Comparison of ENCODE assay signal across 8 cellular contexts in genomic region chr7:113710310-113711106, GRCh38.
A peak's percentile ranks its signal among the peaks of the same experiment; 100 is the strongest.
DNase-seq lines count a peak whose midpoint lies in the region; ATAC-seq and TF ChIP-seq lines count a peak whose summit lies in the region.

No MANE protein-coding gene starts in this region.

- no peak overlapping the region for H3K27ac ChIP-seq in CD4-positive, CD25-positive, alpha-beta regulatory T cell (ENCODE audit: insufficient read depth, low read length, poor library complexity, severe bottlenecking)
- no peak overlapping the region for H3K27ac ChIP-seq in stomach

- no peaks in the 10 kb centered on the region for H3K36me3 ChIP-seq in CD4-positive, CD25-positive, alpha-beta regulatory T cell (ENCODE audit: control insufficient read depth, insufficient read depth, low read length)
- no peaks in the 10 kb centered on the region for H3K36me3 ChIP-seq in stomach

- H3K36me3 Mint-ChIP-seq in CD4-positive, CD25-positive, alpha-beta regulatory T cell, result no peaks in the 10 kb centered on the region

- H3K27me3 Mint-ChIP-seq in CD4-positive, CD25-positive, alpha-beta regulatory T cell, result no peaks in the 10 kb centered on the region

- TF ChIP-seq CTCF in choroid plexus epithelial cell (conservative IDR thresholded peaks at IDR 0.05; ENCODE audit: low read depth, low read length), result peak; percentile 93
- peak in 5 of 7 experiments; percentile 19 to 91 (median 87) for TF ChIP-seq CTCF in stomach (IDR thresholded peaks at IDR 0.05)

- no peak overlapping the region for H3K4me3 ChIP-seq in CD4-positive, CD25-positive, alpha-beta regulatory T cell (ENCODE audit: low read depth, low read length)
- no peak overlapping the region for H3K4me3 ChIP-seq in choroid plexus epithelial cell (ENCODE audit: low read depth, low read length)
- no peak overlapping the region for H3K4me3 ChIP-seq in stomach

- H3K27me3 ChIP-seq in CD4-positive, CD25-positive, alpha-beta regulatory T cell (ENCODE audit: control insufficient read depth, insufficient read depth, low read length), result no peaks in the 10 kb centered on the region
- H3K27me3 ChIP-seq in stomach, result no peaks in the 10 kb centered on the region

- no peaks in the 10 kb centered on the region for H3K4me1 ChIP-seq in CD4-positive, CD25-positive, alpha-beta regulatory T cell (ENCODE audit: control insufficient read depth, insufficient read depth, low read length, poor library complexity, severe bottlenecking)
- no peaks in the 10 kb centered on the region for H3K4me1 ChIP-seq in stomach

- H3K9me3 ChIP-seq in CD4-positive, CD25-positive, alpha-beta regulatory T cell (ENCODE audit: control insufficient read depth in 2 of 2, low read length in 2 of 2), result no peaks in the 10 kb centered on the region
- no peaks in the 10 kb centered on the region for H3K9me3 ChIP-seq in stomach

- intact Hi-C loops in stomach (cut with DNase I; ENCODE audit: low total_unique reads), result no loop called here

- peaks cover 0 to 4% (median 0%) of the 10 kb centered on the region in 7 donors for H3K9me3 Mint-ChIP-seq in CD4-positive, CD25-positive, alpha-beta regulatory T cell

- H3K4me3 Mint-ChIP-seq in CD4-positive, CD25-positive, alpha-beta regulatory T cell, result no peak overlapping the region

- no peak for TF ChIP-seq EP300 in stomach (IDR thresholded peaks at IDR 0.05)

- no peak overlapping the region for H3K27ac Mint-ChIP-seq in CD4-positive, CD25-positive, alpha-beta regulatory T cell

- DNase-seq in CD4-positive, CD25-positive, alpha-beta regulatory T cell, result peak; percentile 9 to 81 (median 53)
- peak; percentile 82 for DNase-seq in NCI-H1436 (lab: John Stamatoyannopoulos, UW)
- DNase-seq in choroid plexus epithelial cell (ENCODE audit: low read depth), result peak; percentile 95
- DNase-seq in left lobe of liver (ENCODE audit: low spot score), result no peak
- no peak for DNase-seq in stomach

- ATAC-seq in CD4-positive, CD25-positive, alpha-beta regulatory T cell (ENCODE audit: low read depth in 2 of 2), result peak; percentile 56 to 75
- peak; percentile 99 for ATAC-seq in GM18861 (IDR thresholded peaks at IDR 0.05; ENCODE audit: unreplicated experiment)
- ATAC-seq in HG02973 (IDR thresholded peaks at IDR 0.05; ENCODE audit: unreplicated experiment), result peak; percentile 98
- peak; percentile 99 for ATAC-seq in SK-N-SH treated with all-trans-retinoic acid at 6 μM for 48 hours
- ATAC-seq in left lobe of liver, result peak; percentile 91

- no peak for TF ChIP-seq POLR2A in stomach (IDR thresholded peaks at IDR 0.05)

- 34 to 45% (median 42%) methylated on average over 4 of the region's 4 CpGs for WGBS in stomach, 5 donors

- H3K4me1 Mint-ChIP-seq in CD4-positive, CD25-positive, alpha-beta regulatory T cell, result peaks cover 0 to 1% (median 0%) of the 10 kb centered on the region in 4 donors

TF ChIP-seq in SK-N-SH treated with all-trans-retinoic acid at 6 μM for 48 hours, 23 proteins besides CTCF, POLR2A, EP300 and RAD21:
- no peak for TF ChIP-seq ESRRG (CRISPR knock-in tag; IDR thresholded peaks at IDR 0.05)
- TF ChIP-seq ZNF565 (CRISPR knock-in tag; conservative IDR thresholded peaks at IDR 0.05; ENCODE audit: low read depth), result no peak
- TF ChIP-seq SNAI2 (CRISPR knock-in tag; IDR thresholded peaks at IDR 0.05), result no peak
- TF ChIP-seq ZNF8 (CRISPR knock-in tag; IDR thresholded peaks at IDR 0.05), result no peak
- no peak for TF ChIP-seq TCF4 (CRISPR knock-in tag; IDR thresholded peaks at IDR 0.05; ENCODE audit: borderline replicate concordance)
- no peak for TF ChIP-seq PATZ1 (CRISPR knock-in tag; IDR thresholded peaks at IDR 0.05; ENCODE audit: borderline replicate concordance)
- TF ChIP-seq ZFP30 (CRISPR knock-in tag; IDR thresholded peaks at IDR 0.05), result no peak
- TF ChIP-seq PPARA (CRISPR knock-in tag; IDR thresholded peaks at IDR 0.05; ENCODE audit: borderline replicate concordance), result no peak
- no peak for TF ChIP-seq ZFP3 (CRISPR knock-in tag; IDR thresholded peaks at IDR 0.05)
- no peak for TF ChIP-seq CREB5 (CRISPR knock-in tag; IDR thresholded peaks at IDR 0.05; ENCODE audit: low read depth)
- no peak for TF ChIP-seq TSHZ2 (CRISPR knock-in tag; IDR thresholded peaks at IDR 0.05)
- TF ChIP-seq POU6F1 (CRISPR knock-in tag; IDR thresholded peaks at IDR 0.05; ENCODE audit: borderline replicate concordance, low read depth), result no peak
- TF ChIP-seq RARB (CRISPR knock-in tag; IDR thresholded peaks at IDR 0.05), result no peak
- TF ChIP-seq ISL1 (CRISPR knock-in tag; IDR thresholded peaks at IDR 0.05), result no peak

Comparison
In these comparisons a context has a peak if more than half of its experiments do, and no peak if none do; other contexts are left out.
1. DNase-seq: peak in CD4-positive, CD25-positive, alpha-beta regulatory T cell (3 of 3), NCI-H1436 (single experiment) and choroid plexus epithelial cell (single experiment); none in left lobe of liver (single experiment) and stomach (single experiment).
2. Peak in every context shown above with its lines, with median percentiles within 50 percentile points of each other: ATAC-seq.